ENCODE assay signal across 10 cellular contexts in the genomic region with DNA sequence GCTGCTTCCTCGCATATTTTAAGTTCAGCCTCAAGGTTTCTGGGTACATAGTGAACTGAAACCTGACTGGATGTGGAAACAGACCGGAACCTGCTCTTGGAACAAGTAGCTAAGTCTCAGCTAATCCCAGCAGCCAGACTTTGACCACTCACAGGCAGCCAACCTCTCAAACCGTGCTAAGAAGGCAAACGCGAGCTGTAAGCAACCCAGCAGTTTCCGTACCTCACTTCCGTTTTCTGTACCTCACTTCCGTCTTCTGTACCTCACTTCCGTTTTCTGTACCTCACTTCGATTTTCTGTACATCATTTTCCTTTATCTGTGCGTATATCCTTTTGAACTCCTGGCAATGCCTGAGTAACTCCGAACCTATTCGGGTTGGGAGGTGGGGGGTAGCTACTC.
DNase-seq lines count a peak whose midpoint lies in the region; ATAC-seq and TF ChIP-seq lines count a peak whose summit lies in the region.
"Had no signal": no experiment of that assay in that cellular context is flagged by ENCODE, and none has a peak within 500 bp of the region (broad histone marks: within the 10 kb centered on the region; RNA-seq: fewer than 3 reads in every experiment).

No MANE protein-coding gene starts in this region.

- H3K79me2 ChIP-seq in GM23248 (ENCODE audit: insufficient read depth): no peaks in the 10 kb centered on the region

- WGBS in GM23248 (ENCODE audit: low coverage in 1 of 2, low lambda C conversion rate in 2 of 2, missing lambda C conversion rate in 2 of 2), 2 experiments: 94 to 96% methylated on average over 13 of the region's 13 CpGs

- H3K4me3 ChIP-seq in GM23248 (peak overlapping the region; percentile 57), choroid plexus epithelial cell (ENCODE audit: low read depth, low read length) (peak overlapping the region; percentile 2), skeletal muscle tissue (ENCODE audit: low read length in 3 of 3) (peak overlapping the region in 1 of 3 donors; percentile 1)
- H3K4me3 ChIP-seq: GM23338 had no signal

- H3K36me3 ChIP-seq in GM23248 (ENCODE audit: low read depth) (no peaks in the 10 kb centered on the region), skeletal muscle tissue (ENCODE audit: control insufficient read depth in 3 of 3, insufficient read depth in 3 of 3, low read length in 3 of 3) (no peaks in the 10 kb centered on the region)

- peaks cover 13% of the 10 kb centered on the region for H3K4me1 ChIP-seq in GM23248 (ENCODE audit: insufficient read depth)
- H3K4me1 ChIP-seq in skeletal muscle tissue (ENCODE audit: control insufficient read depth in 3 of 3, insufficient read depth in 3 of 3, low read length in 3 of 3): no peaks in the 10 kb centered on the region

- no peaks in the 10 kb centered on the region for H3K9me2 ChIP-seq in GM23248 (ENCODE audit: insufficient read depth)

- H3K27ac ChIP-seq in GM23248 (0 out of 2 replicates have a peak overlapping the region, but pooled peaks have one; percentile 0), skeletal muscle tissue (ENCODE audit: low read depth, low read length) (peak overlapping the region; percentile 19)
- H3K27ac ChIP-seq: VCaP had no signal

- no peak for DNase-seq in GM23248
- peak; percentile 68 for DNase-seq in NCI-H2227 treated with DMSO at 0.1 percent for 48 hours (lab: John Stamatoyannopoulos, UW)
- DNase-seq in choroid plexus epithelial cell (ENCODE audit: low read depth): no peak
- no peak for DNase-seq in AG08396 (ENCODE audit: low spot score)
- DNase-seq: cerebellar nuclear complex had no signal

- in situ Hi-C loops in GM23248 (cut with MboI): no loop called here

- H3K27me3 ChIP-seq in GM23248 (replicated peaks; ENCODE audit: insufficient read depth) (no peaks in the 10 kb centered on the region), skeletal muscle tissue (ENCODE audit: control insufficient read depth in 3 of 3, insufficient read depth in 3 of 3, low read length in 3 of 3) (no peaks in the 10 kb centered on the region)

- no peaks in the 10 kb centered on the region for H4K20me1 ChIP-seq in GM23248 (ENCODE audit: insufficient read depth)

- H3K9me3 ChIP-seq in GM23248 (ENCODE audit: low read depth) (no peaks in the 10 kb centered on the region), skeletal muscle tissue (ENCODE audit: control insufficient read depth in 3 of 3, low read length in 3 of 3) (no peaks in the 10 kb centered on the region)

- H2AFZ ChIP-seq in GM23248: peak overlapping the region; percentile 50
- H2AFZ ChIP-seq: GM23338 had no signal

- H3K9ac ChIP-seq in GM23248 (no peak overlapping the region), skeletal muscle tissue (ENCODE audit: low read depth in 1 of 3, low read length in 3 of 3) (no peak overlapping the region)

- ATAC-seq in HG02852 (IDR thresholded peaks at IDR 0.05; ENCODE audit: unreplicated experiment) (no peak), GM21447 (IDR thresholded peaks at IDR 0.05; ENCODE audit: unreplicated experiment) (no peak)
- ATAC-seq: GM23338 had no signal

- TF ChIP-seq CTCF in choroid plexus epithelial cell (conservative IDR thresholded peaks at IDR 0.05; ENCODE audit: low read depth, low read length): no peak

- H3K4me2 ChIP-seq in GM23248 (ENCODE audit: unreplicated experiment): peak overlapping the region; percentile 57
- H3K4me2 ChIP-seq: GM23338 had no signal

- peaks cover 11% of the 10 kb centered on the region; the same call in 1 of the 2 replicates for H3F3A ChIP-seq in GM23248 (ENCODE audit: insufficient read depth)
